In the genomic region with DNA sequence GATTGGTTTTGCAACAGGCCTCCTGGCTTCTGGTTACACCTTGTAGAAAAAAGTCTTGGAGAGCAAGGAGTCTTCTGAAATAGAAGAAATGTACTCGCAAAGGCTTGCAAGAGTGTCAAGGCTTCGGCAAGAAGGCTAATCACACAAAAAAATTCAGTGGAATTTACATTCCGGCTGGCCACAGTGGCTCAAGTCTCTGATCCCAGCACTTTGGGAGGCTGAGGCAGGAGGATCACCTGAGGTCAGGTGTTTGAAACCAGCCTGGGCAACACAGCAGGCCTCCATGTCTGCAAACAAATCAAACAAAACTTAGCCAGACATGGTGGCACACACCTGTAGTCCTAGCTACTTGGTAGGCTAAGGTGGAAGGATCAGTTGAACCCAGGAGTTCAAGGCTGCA, we compare ENCODE assay signal across 19 cellular contexts. TPM values are rescaled to one million over a fixed set of nuclear protein-coding genes. Genes with fewer than 3 reads are reported as not detected.
DNase-seq lines count a peak whose midpoint lies in the region; TF ChIP-seq lines count a peak whose summit lies in the region.
"Had no signal": no experiment of that assay in that cellular context is flagged by ENCODE, and none has a peak within 500 bp of the region (broad histone marks: within the 10 kb centered on the region; RNA-seq: fewer than 3 reads in every experiment).

No MANE protein-coding gene starts in this region.

- BruUV-seq in OCI-LY7 (replicated peaks; lab: Mats Ljungman, UMichigan), result no TSS peak

- H3K27ac Mint-ChIP-seq in CD14-positive monocyte, result peak overlapping the region in 4 of 7 donors; percentile 24 to 98 (median 73)
- peak overlapping the region; percentile 90 for H3K27ac Mint-ChIP-seq in dendritic cell treated with granulocyte-macrophage colony-stimulating factor and Interleukin-4, amounts not matched to agents 40 ng/mL and 50 ng/mL, for 4 days
- H3K27ac Mint-ChIP-seq: GM23338 had no signal

- POLR2A ChIA-PET in OCI-LY7 (lab: Charles Lee), result interaction anchor here (1.2 to 2.1 kb wide), 3 partner anchors 49 to 174 kb away, joined by 4 to 10 read pairs (median 5); no protein-coding TSS in a partner anchor

- H3K36me3 ChIP-seq in OCI-LY7 (ENCODE audit: insufficient read depth, low read length), result no peaks in the 10 kb centered on the region
- H3K36me3 ChIP-seq in spleen, result no peaks in the 10 kb centered on the region
- H3K36me3 ChIP-seq in thyroid gland, result no peaks in the 10 kb centered on the region

- H4K20me1 ChIP-seq in OCI-LY7 (ENCODE audit: insufficient read depth, low read length), result no peaks in the 10 kb centered on the region

- H3K9me3 Mint-ChIP-seq in CD14-positive monocyte, result peaks cover 0 to 6% (median 3%) of the 10 kb centered on the region in 7 donors
- H3K9me3 Mint-ChIP-seq in dendritic cell treated with granulocyte-macrophage colony-stimulating factor and Interleukin-4, amounts not matched to agents 40 ng/mL and 50 ng/mL, for 4 days, result no peaks in the 10 kb centered on the region
- H3K9me3 Mint-ChIP-seq: CD4-positive, CD25-positive, alpha-beta regulatory T cell; CD8-positive, alpha-beta T cell; GM23338; H9 had no signal

- H3K9me3 ChIP-seq in OCI-LY7 (ENCODE audit: low read length), result peaks cover 6% of the 10 kb centered on the region; the same call in 1 of the 2 replicates
- H3K9me3 ChIP-seq in spleen, result no peaks in the 10 kb centered on the region
- no peaks in the 10 kb centered on the region for H3K9me3 ChIP-seq in thyroid gland
- H3K9me3 ChIP-seq: A549, Caco-2 had no signal

- H3K4me3 Mint-ChIP-seq in CD14-positive monocyte, result no peak overlapping the region
- no peak overlapping the region for H3K4me3 Mint-ChIP-seq in dendritic cell treated with granulocyte-macrophage colony-stimulating factor and Interleukin-4, amounts not matched to agents 40 ng/mL and 50 ng/mL, for 4 days
- H3K4me3 Mint-ChIP-seq: CD4-positive, CD25-positive, alpha-beta regulatory T cell; CD8-positive, alpha-beta T cell; GM23338; H9 had no signal

- TF ChIP-seq POLR2A in spleen (IDR thresholded peaks at IDR 0.05) (no peak), thyroid gland (IDR thresholded peaks at IDR 0.05) (no peak)

- intact Hi-C loops in CD14-positive monocyte (cut with micrococcal nuclease) (no loop called here), OCI-LY7 (cut with micrococcal nuclease; ENCODE audit: unreplicated experiment) (no loop called here), spleen (cut with DNase I; ENCODE audit: low total_unique reads) (no loop called here), thyroid gland (cut with DNase I) (loop anchor here (10.0 kb wide), 1 partner anchor 176 kb away; the partner anchor contains the start of gene MORC3)
- intact Hi-C loops in dendritic cell treated with granulocyte-macrophage colony-stimulating factor and Interleukin-4, amounts not matched to agents 40 ng/mL and 50 ng/mL, for 4 days (cut with micrococcal nuclease), result no loop called here

- peak overlapping the region; percentile 88; the same call in 1 of the 2 replicates for H2AFZ ChIP-seq in OCI-LY7 (ENCODE audit: low read length)
- H2AFZ ChIP-seq: GM23338 had no signal

- H3K27ac ChIP-seq in OCI-LY7 (ENCODE audit: low read depth, low read length, poor library complexity, severe bottlenecking), result no peak overlapping the region
- peak overlapping the region in 1 of 8 donors; percentile 81 for H3K27ac ChIP-seq in spleen
- H3K27ac ChIP-seq in thyroid gland, result no peak overlapping the region
- H3K27ac ChIP-seq: A549 had no signal

- CTCF ChIA-PET in OCI-LY7 (lab: Charles Lee; ENCODE audit: unreplicated experiment), result interaction anchor here (1.1 to 1.3 kb wide), 2 partner anchors 11 to 171 kb away, joined by 3 read pairs; no protein-coding TSS in a partner anchor

- peaks cover 5 to 7% of the 10 kb centered on the region in 2 donors for H3K36me3 Mint-ChIP-seq in CD14-positive monocyte
- H3K36me3 Mint-ChIP-seq in dendritic cell treated with granulocyte-macrophage colony-stimulating factor and Interleukin-4, amounts not matched to agents 40 ng/mL and 50 ng/mL, for 4 days (ENCODE audit: low read depth), result peaks cover 22% of the 10 kb centered on the region

- TF ChIP-seq CTCF in CD14-positive monocyte (IDR thresholded peaks at IDR 0.05) (no peak), OCI-LY7 (conservative IDR thresholded peaks at IDR 0.05; ENCODE audit: low read length) (no peak), spleen (IDR thresholded peaks at IDR 0.05 in 8 of 11, conservative IDR thresholded peaks at IDR 0.05 in 3 of 11) (no peak), thyroid gland (IDR thresholded peaks at IDR 0.05) (no peak)

- WGBS in spleen, 5 donors, result 90 to 98% (median 96%) methylated on average over 3 of the region's 3 CpGs
- WGBS in thyroid gland, 2 donors, result 93 to 97% methylated on average over 3 of the region's 3 CpGs

- H3K27me3 ChIP-seq in spleen (replicated peaks in 1 of 7), result no peaks in the 10 kb centered on the region
- no peaks in the 10 kb centered on the region for H3K27me3 ChIP-seq in thyroid gland

- H3K4me1 ChIP-seq in OCI-LY7 (ENCODE audit: insufficient read depth, low read length, poor library complexity, severe bottlenecking) (peaks cover 26% of the 10 kb centered on the region), spleen (peaks cover 13 to 45% (median 26%) of the 10 kb centered on the region in 6 donors), thyroid gland (peaks cover 7 to 12% of the 10 kb centered on the region in 2 donors)
- H3K4me1 ChIP-seq: A549, Caco-2 had no signal

- H3K79me2 ChIP-seq in OCI-LY7 (ENCODE audit: insufficient read depth, low read depth, low read length), result no peaks in the 10 kb centered on the region

- no peak overlapping the region for H3K4me3 ChIP-seq in OCI-LY7 (ENCODE audit: low read depth, low read length, poor library complexity, severe bottlenecking)
- H3K4me3 ChIP-seq in spleen, result no peak overlapping the region
- no peak overlapping the region for H3K4me3 ChIP-seq in thyroid gland (replicated peaks in 1 of 3)
- H3K4me3 ChIP-seq: A549, GM23338 had no signal

- no peaks in the 10 kb centered on the region for H3K9me2 ChIP-seq in OCI-LY7 (ENCODE audit: insufficient read depth, low read length)

- H3K27me3 Mint-ChIP-seq in CD14-positive monocyte (ENCODE audit: low read depth in 3 of 3), result no peaks in the 10 kb centered on the region
- H3K27me3 Mint-ChIP-seq in dendritic cell treated with granulocyte-macrophage colony-stimulating factor and Interleukin-4, amounts not matched to agents 40 ng/mL and 50 ng/mL, for 4 days, result no peaks in the 10 kb centered on the region
- H3K27me3 Mint-ChIP-seq: CD4-positive, CD25-positive, alpha-beta regulatory T cell had no signal

- peaks cover 30% of the 10 kb centered on the region for H3K4me1 Mint-ChIP-seq in CD14-positive monocyte
- H3K4me1 Mint-ChIP-seq in dendritic cell treated with granulocyte-macrophage colony-stimulating factor and Interleukin-4, amounts not matched to agents 40 ng/mL and 50 ng/mL, for 4 days (ENCODE audit: low read depth), result peaks cover 35% of the 10 kb centered on the region

- H3K4me2 ChIP-seq in OCI-LY7 (ENCODE audit: low read length), result no peak overlapping the region
- H3K4me2 ChIP-seq: A549, GM23338 had no signal

- DNase-seq in CD14-positive monocyte (ENCODE audit: low spot score) (no peak), OCI-LY7 (ENCODE audit: low spot score) (no peak), spleen (peak; percentile 28), thyroid gland (no peak), Ammon's horn (ENCODE audit: low spot score) (no peak)
- no peak for DNase-seq in stimulated activated CD4-positive, alpha-beta T cell treated with anti-CD3 and anti-CD28 coated beads, Interleukin-4, amount 100 ng/mL, for 4 hours
- DNase-seq: 8988T; ACHN; AML-193; C1 segment of cervical spinal cord; Caco-2; CD4-positive, CD25-positive, alpha-beta regulatory T cell; CD8-positive, alpha-beta T cell; DMS153; DND-41; H9 had no signal

RNA-seq across cellular contexts. Expression of gene DOP1B, which starts 7.7 kb away (rescaled TPM):
- polyA plus RNA-seq in CD14-positive monocyte (10 to 100 TPM in 1 of 2 donors, 1 to 10 TPM in 1; 6.0 to 11.0 TPM), spleen (1 to 10 TPM; 2.9 to 4.9 (median 3.1) TPM)
- 4.2 and 4.9 TPM in 2 replicates for total RNA-seq in OCI-LY7 (2014; rRNA removed; shearing (Covaris generic))
- total RNA-seq in OCI-LY7 (2022) (9.2 and 9.7 TPM in 2 replicates), spleen (10 to 100 TPM; 20.8 to 29.2 (median 23.3) TPM), thyroid gland (10 to 100 TPM; 15.9 to 28.1 (median 20.4) TPM)

RNA-seq across cellular contexts. Expression of gene CBR3, which starts 14.0 kb away (rescaled TPM):
- polyA plus RNA-seq in CD14-positive monocyte (under 1 TPM; 0.32 to 0.40 TPM), spleen (1 to 10 TPM; 1.7 to 4.5 (median 4.0) TPM)
- total RNA-seq in OCI-LY7 (2014; rRNA removed; shearing (Covaris generic)), result not detected in 2 replicates
- total RNA-seq in OCI-LY7 (2022) (not detected in 2 replicates), spleen (1 to 10 TPM; 1.4 to 3.4 (median 2.9) TPM), thyroid gland (10 to 100 TPM in 1 of 4 donors, 1 to 10 TPM in 3; 5.0 to 23.6 (median 6.5) TPM)
- total RNA-seq: Caco-2 had no signal
